Comparison of ENCODE assay signal across 8 cellular contexts in the genomic region with DNA sequence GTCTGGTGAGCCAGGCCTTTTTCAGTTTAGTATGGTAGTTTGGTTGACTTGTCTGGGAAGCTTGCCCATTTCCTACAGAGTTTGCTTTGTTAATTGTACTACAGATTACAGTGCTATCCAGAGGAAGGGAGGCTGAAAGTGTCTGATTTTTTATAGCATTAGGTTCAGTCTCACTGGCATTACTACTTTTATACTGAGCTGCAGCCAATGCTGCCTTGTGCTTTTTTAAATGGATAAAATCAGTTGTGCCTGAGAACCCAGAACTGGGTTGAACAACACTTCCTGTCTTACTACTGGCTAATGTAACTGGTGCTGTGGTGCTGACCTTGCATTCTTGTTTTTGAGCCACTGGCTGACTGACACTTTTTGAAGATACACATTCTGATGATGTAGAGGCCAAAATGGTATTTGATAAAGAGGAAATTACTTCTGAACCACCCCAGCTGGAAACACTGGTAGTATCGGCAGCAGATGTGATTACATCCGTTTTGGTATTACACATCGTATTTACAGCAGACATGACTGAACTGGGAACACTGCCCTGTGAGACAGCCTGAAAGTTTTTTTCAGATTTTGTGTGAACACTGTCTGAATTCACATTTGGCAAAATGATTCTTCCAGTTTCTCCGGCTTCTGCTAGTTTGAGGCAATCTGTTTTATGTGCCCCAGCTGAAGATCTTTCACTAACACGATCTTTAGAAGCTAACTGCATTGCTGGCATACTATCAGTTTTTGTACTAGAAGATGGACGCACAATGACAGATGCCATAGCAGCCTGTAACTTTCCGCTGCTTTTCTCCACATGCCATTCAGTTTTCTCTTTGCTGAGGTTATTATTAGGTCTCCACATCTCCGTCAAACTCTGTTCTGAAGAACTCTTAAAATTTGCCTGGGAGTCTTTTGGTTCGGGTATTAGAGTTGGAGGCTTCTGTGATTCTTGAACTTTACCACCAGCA.
DNase-seq lines count a peak whose midpoint lies in the region; ATAC-seq lines count a peak whose summit lies in the region.

No MANE protein-coding gene starts in this region.

- peak; percentile 83 for ATAC-seq in Right ventricle myocardium inferior

- intact Hi-C loops in Right ventricle myocardium inferior (cut with DNase I), result loop anchor here (5.0 kb wide), 2 partner anchors 315 to 510 kb away; partner anchors contain the start of gene REEP3
- intact Hi-C loops in cardiac septum (cut with DNase I), result loop anchor here (5.0 kb wide), 1 partner anchor 505 kb away; no protein-coding TSS in a partner anchor

- DNase-seq in Right ventricle myocardium inferior (ENCODE audit: missing footprints), result no peak
- no peak for DNase-seq in cardiac septum (ENCODE audit: low spot score)
- DNase-seq in LHCN-M2 (ENCODE audit: low read depth), result peak; percentile 65
- peak; percentile 86 for DNase-seq in astrocyte of the hippocampus (ENCODE audit: low read depth, low spot score)
- DNase-seq in inferior parietal cortex (ENCODE audit: extremely low spot score), result peak; percentile 77
- peak; percentile 80 for DNase-seq in stromal cell of bone marrow (ENCODE audit: low read depth)
- DNase-seq in effector CD4-positive, alpha-beta T cell, result no peak
- DNase-seq in kidney glomerular epithelial cell (lab: John Stamatoyannopoulos, UW), result no peak

Comparison
In these comparisons a context has a peak if more than half of its experiments do, and no peak if none do; other contexts are left out.
1. DNase-seq: peak in LHCN-M2 (single experiment), astrocyte of the hippocampus (single experiment), inferior parietal cortex (single experiment) and stromal cell of bone marrow (single experiment); none in Right ventricle myocardium inferior (single experiment), cardiac septum (single experiment), effector CD4-positive, alpha-beta T cell (single experiment) and kidney glomerular epithelial cell (single experiment).